ENCODE assay signal across 10 cellular contexts in genomic region chr6:163412345-163412744, GRCh38. TPM values are rescaled to one million over a fixed set of nuclear protein-coding genes. Genes with fewer than 3 reads are reported as not detected.
DNase-seq lines count a peak whose midpoint lies in the region; ATAC-seq lines count a peak whose summit lies in the region.
"Had no signal": no experiment of that assay in that cellular context is flagged by ENCODE, and none has a peak within 500 bp of the region (broad histone marks: within the 10 kb centered on the region; RNA-seq: fewer than 3 reads in every experiment).

No MANE protein-coding gene starts in this region.

- no peak overlapping the region for H3K18ac ChIP-seq in trophoblast cell (ENCODE audit: low read length)

- WGBS in trophoblast cell (ENCODE audit: extremely low coverage, insufficient coverage, insufficient read length): no CpG with 5 or more reads among the region's 2 CpGs

- H3K4me1 Mint-ChIP-seq in activated T-helper 2 cell treated with anti-CD3 and anti-CD28 coated beads, Interferon-gamma antibody, Interleukin-2, Interleukin-4, amounts not matched to agents 10 μg/mL and 5 μg/mL and 100 μg/mL, durations not matched to agents 14 hours and 24 hours and 36 hours (ENCODE audit: low read depth): peaks cover 21% of the 10 kb centered on the region
- H3K4me1 Mint-ChIP-seq in immature natural killer cell: peaks cover 21 to 29% of the 10 kb centered on the region in 2 donors

- peak overlapping the region; percentile 86 to 89 for H3K9ac ChIP-seq in stomach smooth muscle (ENCODE audit: low read length in 2 of 2)
- no peak overlapping the region for H3K9ac ChIP-seq in trophoblast cell (ENCODE audit: low read length)

- no peak overlapping the region for H2AK5ac ChIP-seq in trophoblast cell (ENCODE audit: low read length)

- H3K4me2 ChIP-seq in trophoblast cell (ENCODE audit: low read length): no peak overlapping the region

- H3K79me2 ChIP-seq in trophoblast cell (ENCODE audit: control insufficient read depth, insufficient read depth, low read length, poor library complexity): peaks cover 21% of the 10 kb centered on the region

- H3K27me3 Mint-ChIP-seq in activated T-helper 2 cell treated with anti-CD3 and anti-CD28 coated beads, Interferon-gamma antibody, Interleukin-2, Interleukin-4, amounts not matched to agents 10 μg/mL and 5 μg/mL and 100 μg/mL, durations not matched to agents 14 hours and 24 hours and 36 hours (ENCODE audit: low read depth): peaks cover 17% of the 10 kb centered on the region
- peaks cover 11 to 27% (median 17%) of the 10 kb centered on the region in 3 donors for H3K27me3 Mint-ChIP-seq in immature natural killer cell (ENCODE audit: low read depth in 3 of 3)

- no peak overlapping the region for H3K14ac ChIP-seq in trophoblast cell (ENCODE audit: low read length)

- H2BK5ac ChIP-seq in trophoblast cell (ENCODE audit: low read depth, low read length, poor library complexity): no peak overlapping the region

- no peak overlapping the region for H3K27ac Mint-ChIP-seq in activated T-helper 2 cell treated with anti-CD3 and anti-CD28 coated beads, Interferon-gamma antibody, Interleukin-2, Interleukin-4, amounts not matched to agents 10 μg/mL and 5 μg/mL and 100 μg/mL, durations not matched to agents 14 hours and 24 hours and 36 hours
- H3K27ac Mint-ChIP-seq in immature natural killer cell: peak overlapping the region in 2 of 6 donors; percentile 26 to 62

- no peaks in the 10 kb centered on the region for H3K9me3 ChIP-seq in stomach smooth muscle (ENCODE audit: control insufficient read depth in 2 of 2, low read length in 2 of 2)
- H3K9me3 ChIP-seq in trophoblast cell (ENCODE audit: insufficient read depth, low read depth, low read length): no peaks in the 10 kb centered on the region

- no peak overlapping the region for H2BK120ac ChIP-seq in trophoblast cell (ENCODE audit: insufficient read depth, low read length, poor library complexity)

- H4K12ac ChIP-seq in trophoblast cell (ENCODE audit: low read depth, low read length): no peak overlapping the region

- no peak overlapping the region for H4K8ac ChIP-seq in trophoblast cell (ENCODE audit: low read depth, low read length)

- intact Hi-C loops in activated T-helper 2 cell treated with anti-CD3 and anti-CD28 coated beads, Interferon-gamma antibody, Interleukin-2, Interleukin-4, amounts not matched to agents 10 μg/mL and 5 μg/mL and 100 μg/mL, durations not matched to agents 14 hours and 24 hours and 36 hours (cut with micrococcal nuclease): loop anchor here (5.0 kb wide), 1 partner anchor 685 kb away; the partner anchor contains the start of genes PACRG and PRKN

- no peaks in the 10 kb centered on the region for H3K27me3 ChIP-seq in stomach smooth muscle (ENCODE audit: control insufficient read depth in 1 of 2, insufficient read depth in 2 of 2, low read length in 2 of 2)
- H3K27me3 ChIP-seq in trophoblast cell (ENCODE audit: insufficient read depth, low read length): no peaks in the 10 kb centered on the region

- H3K27ac ChIP-seq in stomach smooth muscle (ENCODE audit: low read length) (peak overlapping the region; percentile 95), trophoblast cell (ENCODE audit: low read depth, low read length) (no peak overlapping the region)

- H3K4me3 Mint-ChIP-seq in activated T-helper 2 cell treated with anti-CD3 and anti-CD28 coated beads, Interferon-gamma antibody, Interleukin-2, Interleukin-4, amounts not matched to agents 10 μg/mL and 5 μg/mL and 100 μg/mL, durations not matched to agents 14 hours and 24 hours and 36 hours (ENCODE audit: low read depth): peak overlapping the region; percentile 87
- peak overlapping the region; percentile 86 to 96 (median 89) for H3K4me3 Mint-ChIP-seq in immature natural killer cell

- no peak overlapping the region for H3K4ac ChIP-seq in trophoblast cell (ENCODE audit: low read depth, low read length)

- DNase-seq in NCI-H82 (lab: John Stamatoyannopoulos, UW): peak; percentile 35
- DNase-seq in NCI-H82 treated with DMSO at 0.1 percent for 48 hours (lab: John Stamatoyannopoulos, UW; ENCODE audit: unreplicated experiment): no peak
- no peak for DNase-seq in activated T-helper 2 cell treated with anti-CD3 and anti-CD28 coated beads, Interferon-gamma antibody, Interleukin-2, Interleukin-4, amounts not matched to agents 10 μg/mL and 5 μg/mL and 100 μg/mL, durations not matched to agents 14 hours and 24 hours and 36 hours (ENCODE audit: low spot score)
- DNase-seq in immature natural killer cell: no peak
- DNase-seq in trophoblast cell: no peak
- DNase-seq in foreskin melanocyte: no peak
- DNase-seq: HCEC 1CT, NCI-H446 treated with DMSO at 0.1 percent for 48 hours had no signal

- no peak overlapping the region for H3K23ac ChIP-seq in trophoblast cell (ENCODE audit: low read length)

- H3K9me3 Mint-ChIP-seq in activated T-helper 2 cell treated with anti-CD3 and anti-CD28 coated beads, Interferon-gamma antibody, Interleukin-2, Interleukin-4, amounts not matched to agents 10 μg/mL and 5 μg/mL and 100 μg/mL, durations not matched to agents 14 hours and 24 hours and 36 hours: no peaks in the 10 kb centered on the region
- no peaks in the 10 kb centered on the region for H3K9me3 Mint-ChIP-seq in immature natural killer cell

- H2AFZ ChIP-seq in trophoblast cell (ENCODE audit: insufficient read depth, low read length, poor library complexity): no peak overlapping the region

- H4K91ac ChIP-seq in trophoblast cell (ENCODE audit: low read depth, low read length): no peak overlapping the region

- H2BK12ac ChIP-seq in trophoblast cell (ENCODE audit: low read length): no peak overlapping the region

- ATAC-seq in GM21723 (IDR thresholded peaks at IDR 0.05; ENCODE audit: unreplicated experiment): no peak

- H3K36me3 Mint-ChIP-seq in activated T-helper 2 cell treated with anti-CD3 and anti-CD28 coated beads, Interferon-gamma antibody, Interleukin-2, Interleukin-4, amounts not matched to agents 10 μg/mL and 5 μg/mL and 100 μg/mL, durations not matched to agents 14 hours and 24 hours and 36 hours (ENCODE audit: low read depth): no peaks in the 10 kb centered on the region
- peaks cover 0 to 3% (median 0%) of the 10 kb centered on the region in 3 donors for H3K36me3 Mint-ChIP-seq in immature natural killer cell

- H3K4me3 ChIP-seq in stomach smooth muscle (ENCODE audit: low read length in 2 of 2) (peak overlapping the region; percentile 81 to 89), trophoblast cell (ENCODE audit: low read depth, low read length) (no peak overlapping the region)

- H3K4me1 ChIP-seq in stomach smooth muscle (ENCODE audit: control insufficient read depth, insufficient read depth, low read length) (peaks cover 3% of the 10 kb centered on the region), trophoblast cell (ENCODE audit: control insufficient read depth in 1 of 2, insufficient read depth in 2 of 2, low read length in 2 of 2) (peaks cover 0 to 2% of the 10 kb centered on the region in 2 experiments)

- H3K36me3 ChIP-seq in stomach smooth muscle (ENCODE audit: control insufficient read depth in 2 of 2, insufficient read depth in 2 of 2, low read length in 2 of 2) (no peaks in the 10 kb centered on the region), trophoblast cell (ENCODE audit: control insufficient read depth in 1 of 2, insufficient read depth in 2 of 2, low read length in 2 of 2) (no peaks in the 10 kb centered on the region)

- H3K79me1 ChIP-seq in trophoblast cell (ENCODE audit: low read length): peaks cover 28% of the 10 kb centered on the region

RNA-seq across cellular contexts. Expression of gene QKI, which starts 2.2 kb away (rescaled TPM):
- total RNA-seq in activated T-helper 2 cell treated with anti-CD3 and anti-CD28 coated beads, Interferon-gamma antibody, Interleukin-2, Interleukin-4, amounts not matched to agents 10 μg/mL and 5 μg/mL and 100 μg/mL, durations not matched to agents 14 hours and 24 hours and 36 hours: 64.0 and 65.1 TPM in 2 replicates
- polyA plus RNA-seq in immature natural killer cell: 10 to 100 TPM; 12.3 to 29.1 (median 21.1) TPM
- 142 TPM in 2 replicates for polyA plus RNA-seq in trophoblast cell (2013)
